8 cellular contexts compared by ENCODE assay signal in the genomic region with DNA sequence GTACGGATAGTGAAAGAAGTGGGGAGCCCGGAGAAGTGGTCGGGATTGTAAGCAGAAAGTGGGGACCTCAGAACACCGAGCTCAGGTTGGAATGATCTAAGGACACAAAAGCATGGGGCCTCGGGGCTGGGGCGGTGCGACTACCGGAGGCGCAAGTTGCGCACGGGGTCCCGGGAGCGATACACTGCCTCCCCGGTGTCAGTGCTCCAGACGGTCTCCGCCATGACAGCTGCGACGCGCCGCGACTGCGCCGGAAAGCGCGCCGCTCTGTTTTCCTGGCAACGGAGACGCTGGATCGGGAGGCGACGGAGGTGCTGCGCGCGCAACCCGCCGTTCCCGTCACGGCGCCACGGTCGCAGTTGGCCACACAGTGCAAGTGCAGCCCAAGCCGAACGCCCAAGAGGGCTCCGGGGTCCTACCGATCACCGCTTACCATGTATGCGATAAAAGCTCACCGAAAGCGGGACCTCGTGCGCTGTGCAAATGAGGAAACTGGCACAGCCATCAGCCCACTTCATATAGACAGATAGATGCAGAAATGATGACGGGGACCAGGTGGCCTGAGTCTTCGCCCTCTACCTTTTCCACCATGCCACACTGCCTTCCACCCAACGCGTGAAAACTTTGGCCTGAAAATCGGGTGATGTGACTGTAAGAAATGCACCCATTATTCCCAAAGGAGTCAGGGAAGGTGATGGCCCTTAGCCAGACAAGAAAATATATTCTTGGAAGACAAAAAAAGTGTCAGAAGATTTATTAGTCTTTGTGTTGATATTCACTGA. TPM values are rescaled to one million over a fixed set of nuclear protein-coding genes. Genes with fewer than 3 reads are reported as not detected.
A peak's percentile ranks its signal among the peaks of the same experiment; 100 is the strongest.
DNase-seq lines count a peak whose midpoint lies in the region; ATAC-seq and TF ChIP-seq lines count a peak whose summit lies in the region.

A gene (minus strand): TSS at position 249 of the 782 bp plus-strand sequence. CDS start 25 bp downstream, at position 224.

- peak within 1 kb of the TSS; percentile 99 for H3K27ac Mint-ChIP-seq in T-helper 17 cell

- intact Hi-C loops in uterus (cut with DNase I; ENCODE audit: low total_unique reads), result no loop called here

- H3K4me3 ChIP-seq in right atrium auricular region, result peak within 1 kb of the TSS; percentile 84 to 96
- H3K4me3 ChIP-seq in uterus, result peak within 1 kb of the TSS; percentile 64 to 81

- H3K36me3 Mint-ChIP-seq in T-helper 17 cell (ENCODE audit: low read depth), result no peaks in the 10 kb centered on the region

- H3K9me3 ChIP-seq in T-helper 17 cell (ENCODE audit: control insufficient read depth, low read length, poor library complexity, severe bottlenecking), result no peaks in the 10 kb centered on the region
- no peaks in the 10 kb centered on the region for H3K9me3 ChIP-seq in right atrium auricular region
- H3K9me3 ChIP-seq in uterus, result no peaks in the 10 kb centered on the region

- peaks cover 5% of the 10 kb centered on the region for H3K36me3 ChIP-seq in right atrium auricular region
- H3K36me3 ChIP-seq in uterus, result no peaks in the 10 kb centered on the region

- H3K4me3 Mint-ChIP-seq in T-helper 17 cell, result peak within 1 kb of the TSS; percentile 97

- peaks cover 3% of the 10 kb centered on the region for H3K27me3 Mint-ChIP-seq in T-helper 17 cell

- peaks cover 17% of the 10 kb centered on the region for H3K4me1 Mint-ChIP-seq in T-helper 17 cell

- H3K27ac ChIP-seq in angular gyrus (ENCODE audit: low read depth, low read length) (peak within 1 kb of the TSS; percentile 72), right atrium auricular region (peak within 1 kb of the TSS; percentile 68), uterus (peak within 1 kb of the TSS; percentile 54 to 84)

- TF ChIP-seq POLR2A in uterus (IDR thresholded peaks at IDR 0.05), result peak; percentile 14 to 66

- H3K27me3 ChIP-seq in right atrium auricular region (no peaks in the 10 kb centered on the region), uterus (no peaks in the 10 kb centered on the region)

- TF ChIP-seq CTCF in right atrium auricular region (IDR thresholded peaks at IDR 0.05) (peak; percentile 74 to 75), uterus (IDR thresholded peaks at IDR 0.05) (peak; percentile 61 to 84 (median 79))

- H3K4me1 ChIP-seq in right atrium auricular region, result peaks cover 0 to 8% of the 10 kb centered on the region in 2 donors
- H3K4me1 ChIP-seq in uterus, result no peaks in the 10 kb centered on the region

- peak; percentile 76 for ATAC-seq in GM18499 (IDR thresholded peaks at IDR 0.05; ENCODE audit: insufficient read depth, unreplicated experiment)
- ATAC-seq in HG02938 (IDR thresholded peaks at IDR 0.05; ENCODE audit: unreplicated experiment), result peak; percentile 92
- peak; percentile 97 for ATAC-seq in T-helper 17 cell

- DNase-seq in NCI-H1694 treated with DMSO at 0.1 percent for 48 hours (lab: John Stamatoyannopoulos, UW), result peak; percentile 93
- peak; percentile 91 to 94 (median 92) for DNase-seq in T-helper 17 cell
- peak; percentile 96 for DNase-seq in right atrium auricular region (ENCODE audit: low spot score)
- peak; percentile 71 for DNase-seq in pulmonary artery endothelial cell (ENCODE audit: low read depth, low spot score)
- DNase-seq in uterus, result peak; percentile 91 to 95

RNA-seq across cellular contexts. Expression of the gene that starts here (rescaled TPM):
- total RNA-seq in T-helper 17 cell (1 to 10 TPM; 7.6 to 7.7 TPM), right atrium auricular region (1 to 10 TPM; 4.8 to 6.4 TPM), pulmonary artery endothelial cell (13.8 and 17.0 TPM in 2 replicates), uterus (10 to 100 TPM in 2 of 4 donors, 1 to 10 TPM in 2; 4.4 to 23.2 (median 12.3) TPM)

Comparison
In these comparisons a context has a peak if more than half of its experiments do, and no peak if none do; other contexts are left out.
1. Peak in every context shown above with its lines: DNase-seq, ATAC-seq, H3K4me3 ChIP-seq and H3K27ac ChIP-seq.